Comparison of ENCODE assay signal across 19 cellular contexts in the genomic region with DNA sequence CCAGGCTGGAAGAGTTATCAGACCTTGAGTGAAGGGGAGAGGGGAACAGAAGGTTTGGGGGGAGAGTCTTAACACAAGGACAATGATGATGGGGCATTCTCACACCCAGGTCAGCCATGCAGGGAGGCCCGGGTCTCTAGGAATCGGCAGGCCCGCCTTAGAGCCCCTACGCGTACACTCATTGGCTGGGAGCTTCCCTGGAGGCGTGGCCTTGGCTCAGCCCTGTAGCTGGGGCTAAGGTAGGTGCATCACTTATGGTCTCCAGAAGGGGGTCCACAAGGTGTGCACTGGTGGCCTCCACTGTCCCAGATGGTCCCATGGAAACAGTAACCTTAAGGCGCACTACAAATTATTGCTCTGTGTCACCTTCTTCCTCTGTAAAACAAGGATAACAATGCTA.
"Had no signal": no experiment of that assay in that cellular context is flagged by ENCODE, and none has a peak within 500 bp of the region (broad histone marks: within the 10 kb centered on the region; RNA-seq: fewer than 3 reads in every experiment).

No MANE protein-coding gene starts in this region.

- H3K4me1 Mint-ChIP-seq: naive B cell had no signal

- H3K36me3 ChIP-seq: left lung, ovary, right atrium auricular region, sigmoid colon, stomach had no signal

- DNase-seq: effector CD4-positive, alpha-beta T cell; foreskin melanocyte; head of caudate nucleus; islet precursor cell; left lung; mesenchymal stem cell; naive B cell; ovary; sigmoid colon; stimulated activated CD4-positive, alpha-beta T cell treated with anti-CD3 and anti-CD28 coated beads, Interleukin-2, amount 100 ng/mL, for 24 hours; stimulated activated naive CD4-positive, alpha-beta T cell; stomach; substantia nigra; trophoblast cell had no signal

- H3K4me3 Mint-ChIP-seq: naive B cell had no signal

- H3K27ac Mint-ChIP-seq: naive B cell had no signal

- H3K4me3 ChIP-seq: coronary artery, hepatocyte, left lung, lung, ovary, right atrium auricular region, sigmoid colon, skin epidermis, stomach had no signal

- H3K4me1 ChIP-seq: left lung, right atrium auricular region, sigmoid colon, stomach had no signal

- H3K36me3 Mint-ChIP-seq: naive B cell had no signal

- ATAC-seq: left lung had no signal

- H3K27me3 ChIP-seq: hepatocyte, left lung, ovary, right atrium auricular region had no signal

- H3K9me3 ChIP-seq: left lung, ovary, sigmoid colon, stomach had no signal

- H3K27ac ChIP-seq: coronary artery, hepatocyte, left lung, ovary, right atrium auricular region, sigmoid colon, skin epidermis, stomach had no signal
